22 cellular contexts compared by ENCODE assay signal in genomic region chr2:43005975-43006833, GRCh38.
DNase-seq lines count a peak whose midpoint lies in the region; ATAC-seq, FAIRE-seq and TF ChIP-seq lines count a peak whose summit lies in the region.
"Had no signal": no experiment of that assay in that cellular context is flagged by ENCODE, and none has a peak within 500 bp of the region (broad histone marks: within the 10 kb centered on the region; RNA-seq: fewer than 3 reads in every experiment).

No MANE protein-coding gene starts in this region.

- H4K20me1 ChIP-seq in mammary epithelial cell (ENCODE audit: insufficient read depth, low read length): no peaks in the 10 kb centered on the region

- H3K4me1 ChIP-seq in mammary epithelial cell (ENCODE audit: insufficient read depth, low read length): peaks cover 12% of the 10 kb centered on the region
- peaks cover 0 to 4% of the 10 kb centered on the region in 2 donors for H3K4me1 ChIP-seq in breast epithelium
- peaks cover 6 to 10% of the 10 kb centered on the region in 2 donors for H3K4me1 ChIP-seq in neuronal stem cell (ENCODE audit: control insufficient read depth in 2 of 2, insufficient read depth in 1 of 2, low read depth in 1 of 2, low read length in 2 of 2)
- H3K4me1 ChIP-seq in upper lobe of right lung: no peaks in the 10 kb centered on the region

- no peak for TF ChIP-seq CTCF in mammary epithelial cell (conservative IDR thresholded peaks at IDR 0.05 in 1 of 2, IDR thresholded peaks at IDR 0.05 in 1 of 2; ENCODE audit: extremely low read depth in 1 of 2, insufficient read depth in 1 of 2, low read depth in 1 of 2, low read length in 2 of 2)
- no peak for TF ChIP-seq CTCF in breast epithelium (IDR thresholded peaks at IDR 0.05)
- no peak for TF ChIP-seq CTCF in upper lobe of right lung (IDR thresholded peaks at IDR 0.05)

- peak overlapping the region; percentile 0 for H2AK5ac ChIP-seq in neuronal stem cell (ENCODE audit: low read depth, low read length)

- TF ChIP-seq POLR2A in breast epithelium (IDR thresholded peaks at IDR 0.05) (no peak), GM12891 (IDR thresholded peaks at IDR 0.05; ENCODE audit: low read depth, low read length) (no peak)

- CTCF ChIA-PET in mammary epithelial cell (lab: Charles Lee; ENCODE audit: low non-redundant PET): no interaction called here

- H2BK120ac ChIP-seq in neuronal stem cell (ENCODE audit: low read depth, low read length): peak overlapping the region; percentile 6

- dilution Hi-C loops in mammary epithelial cell (cut with HindIII; ENCODE audit: low sequenced_read_pairs): loop anchor here (5.0 kb wide), 1 partner anchor 64 kb away; no protein-coding TSS in a partner anchor

- H3K27me3 ChIP-seq in mammary epithelial cell (ENCODE audit: insufficient read depth, low read length) (no peaks in the 10 kb centered on the region), breast epithelium (no peaks in the 10 kb centered on the region), neuronal stem cell (ENCODE audit: control insufficient read depth in 3 of 3, insufficient read depth in 3 of 3, low read depth in 1 of 3, low read length in 3 of 3) (no peaks in the 10 kb centered on the region), upper lobe of right lung (no peaks in the 10 kb centered on the region)
- H3K27me3 ChIP-seq: vagina had no signal

- H3K9me3 ChIP-seq in mammary epithelial cell (replicated peaks; ENCODE audit: insufficient read depth, low read length) (peaks cover 5% of the 10 kb centered on the region), breast epithelium (no peaks in the 10 kb centered on the region), neuronal stem cell (replicated peaks in 1 of 2; ENCODE audit: control insufficient read depth in 2 of 2, insufficient read depth in 1 of 2, low read depth in 1 of 2, low read length in 2 of 2) (peaks cover 0 to 4% of the 10 kb centered on the region in 2 donors), upper lobe of right lung (no peaks in the 10 kb centered on the region)
- H3K9me3 ChIP-seq: vagina had no signal

- no peaks in the 10 kb centered on the region for H3K79me2 ChIP-seq in mammary epithelial cell (ENCODE audit: insufficient read depth, low read length)

- H3K9ac ChIP-seq in mammary epithelial cell (ENCODE audit: insufficient read depth, low read length): no peak overlapping the region
- peak overlapping the region; percentile 55 for H3K9ac ChIP-seq in neuronal stem cell (ENCODE audit: low read depth, low read length, poor library complexity)

- peak overlapping the region; percentile 35 for H2BK15ac ChIP-seq in neuronal stem cell (ENCODE audit: low read length)

- in situ Hi-C loops in mammary epithelial cell (cut with MboI; ENCODE audit: low sequenced_read_pairs in 2 of 2): no loop called here

- ATAC-seq in upper lobe of right lung: peak; percentile 7
- ATAC-seq: activated T-helper 17 cell treated with anti-CD3 and anti-CD28 coated beads, Interleukin-2, amount 50 U/mL, for 72 hours; K562; stimulated activated memory B cell treated with anti-CD40 and anti-IgM and Interleukin-4, amounts not matched to agents 10 μg/mL and 1 μg/mL and 100 μg/mL, for 72 hours had no signal

- DNase-seq in mammary epithelial cell: no peak
- no peak for DNase-seq in breast epithelium (ENCODE audit: low spot score in 2 of 2)
- DNase-seq in islet precursor cell: peak; percentile 49
- no peak for DNase-seq in neuronal stem cell (ENCODE audit: low spot score)
- no peak for DNase-seq in upper lobe of right lung
- no peak for DNase-seq in stimulated activated CD8-positive, alpha-beta memory T cell treated with anti-CD3 and anti-CD28 coated beads, Interleukin-4, amount 100 ng/mL, for 48 hours
- no peak for DNase-seq in GM12891 (ENCODE audit: insufficient read length, low spot score)
- no peak for DNase-seq in GDM1 (lab: John Stamatoyannopoulos, UW)
- DNase-seq: ACHN; amniotic stem cell; CD8-positive, alpha-beta memory T cell; cortex of kidney; EL; NCI-H1048; NCI-H748 treated with DMSO at 0.1 percent for 48 hours; SW 1271 had no signal

- H2AFZ ChIP-seq in mammary epithelial cell (ENCODE audit: low read depth, low read length) (peak overlapping the region; percentile 13), neuronal stem cell (ENCODE audit: low read length) (peak overlapping the region; percentile 19)

- intact Hi-C loops in mammary epithelial cell (cut with micrococcal nuclease) (no loop called here), breast epithelium (cut with DNase I; ENCODE audit: low total_unique reads) (no loop called here), upper lobe of right lung (cut with DNase I) (no loop called here)

- BruUV-seq in mammary epithelial cell (replicated peaks; lab: Mats Ljungman, UMichigan): no TSS peak

- no peak overlapping the region for H3K23ac ChIP-seq in neuronal stem cell (ENCODE audit: low read depth, low read length, poor library complexity)

- H4K8ac ChIP-seq in neuronal stem cell (ENCODE audit: low read depth, low read length): no peak overlapping the region

- H3K4ac ChIP-seq in neuronal stem cell (ENCODE audit: low read length): no peak overlapping the region

- peak overlapping the region; percentile 17 for H2BK12ac ChIP-seq in neuronal stem cell (ENCODE audit: low read length)

- H4K91ac ChIP-seq in neuronal stem cell (ENCODE audit: low read depth, low read length, poor library complexity): no peak overlapping the region

- H3K4me3 ChIP-seq in mammary epithelial cell (replicated peaks in 1 of 3; ENCODE audit: insufficient read depth in 1 of 3, low read depth in 2 of 3, low read length in 3 of 3) (no peak overlapping the region), breast epithelium (no peak overlapping the region), neuronal stem cell (ENCODE audit: low read length in 2 of 2) (no peak overlapping the region), upper lobe of right lung (no peak overlapping the region)
- H3K4me3 ChIP-seq: K562, skin epidermis, vagina had no signal

- H3K79me1 ChIP-seq in neuronal stem cell (ENCODE audit: low read depth, low read length): no peaks in the 10 kb centered on the region

- H3K36me3 ChIP-seq in mammary epithelial cell (ENCODE audit: insufficient read depth, low read length) (no peaks in the 10 kb centered on the region), breast epithelium (no peaks in the 10 kb centered on the region), neuronal stem cell (replicated peaks in 1 of 2; ENCODE audit: control insufficient read depth in 2 of 2, insufficient read depth in 2 of 2, low read length in 2 of 2) (no peaks in the 10 kb centered on the region), upper lobe of right lung (no peaks in the 10 kb centered on the region)
- H3K36me3 ChIP-seq: vagina had no signal

- peak overlapping the region; percentile 82 for H3K18ac ChIP-seq in neuronal stem cell (ENCODE audit: low read length)

- H3K27ac ChIP-seq in mammary epithelial cell (ENCODE audit: insufficient read depth, low read depth, low read length) (no peak overlapping the region), breast epithelium (no peak overlapping the region), neuronal stem cell (replicated peaks; ENCODE audit: low read length) (no peak overlapping the region), upper lobe of right lung (no peak overlapping the region)
- H3K27ac ChIP-seq: HL-60, vagina had no signal

- H3K4me2 ChIP-seq in mammary epithelial cell (ENCODE audit: insufficient read depth, low read depth, low read length) (no peak overlapping the region), neuronal stem cell (ENCODE audit: insufficient read depth, low read length, poor library complexity, severe bottlenecking) (no peak overlapping the region)

- peak overlapping the region; percentile 27 for H3K14ac ChIP-seq in neuronal stem cell (ENCODE audit: low read length)

- no peak for FAIRE-seq in GM12891 (lab: Jason Lieb, UNC)
- FAIRE-seq: K562 had no signal

- H2BK5ac ChIP-seq in neuronal stem cell (ENCODE audit: low read length): no peak overlapping the region

- 80% methylated on average over 13 of the region's 13 CpGs for WGBS in mammary epithelial cell (ENCODE audit: low coverage, missing lambda C conversion rate)
- no CpG with 5 or more reads among the region's 13 CpGs for WGBS in neuronal stem cell (ENCODE audit: extremely low coverage in 2 of 2, insufficient read length in 2 of 2, insufficient replicate concordance in 1 of 2), 2 donors

TF ChIP-seq in GM12891, 5 proteins besides CTCF, POLR2A, EP300 and RAD21:
- TF ChIP-seq POU2F2 (IDR thresholded peaks at IDR 0.05; ENCODE audit: low read depth, low read length): no peak
- TF ChIP-seq SPI1 (IDR thresholded peaks at IDR 0.05; ENCODE audit: low read depth, low read length): no peak
- TF ChIP-seq PAX5 (IDR thresholded peaks at IDR 0.05; ENCODE audit: insufficient read depth, low read length, severe bottlenecking): no peak
- no peak for TF ChIP-seq TAF1 (IDR thresholded peaks at IDR 0.05; ENCODE audit: low read depth, low read length)
- TF ChIP-seq POLR2AphosphoS5 (IDR thresholded peaks at IDR 0.05; ENCODE audit: low read depth, low read length): no peak
